ENCODE assay signal across 14 cellular contexts in genomic region chr12:114680498-114681148, GRCh38. TPM values are rescaled to one million over a fixed set of nuclear protein-coding genes. Genes with fewer than 3 reads are reported as not detected.
A peak's percentile ranks its signal among the peaks of the same experiment; 100 is the strongest.
DNase-seq lines count a peak whose midpoint lies in the region; ATAC-seq, FAIRE-seq and TF ChIP-seq lines count a peak whose summit lies in the region.
"Had no signal": no experiment of that assay in that cellular context is flagged by ENCODE, and none has a peak within 500 bp of the region (broad histone marks: within the 10 kb centered on the region; RNA-seq: fewer than 3 reads in every experiment).

No MANE protein-coding gene starts in this region.

- H3K79me2 ChIP-seq in HCT116 (ENCODE audit: insufficient read depth, low read length) (peaks cover 16% of the 10 kb centered on the region), HepG2 (ENCODE audit: insufficient read depth, low read length) (peaks cover 90% of the 10 kb centered on the region), smooth muscle cell (ENCODE audit: low read depth) (peaks cover 88% of the 10 kb centered on the region), MM.1S (ENCODE audit: low read length) (no peaks in the 10 kb centered on the region)

- H2AFZ ChIP-seq in HCT116 (ENCODE audit: low read depth, low read length, poor library complexity, severe bottlenecking) (no peak overlapping the region), HepG2 (ENCODE audit: low read length) (no peak overlapping the region), smooth muscle cell (ENCODE audit: low read depth) (no peak overlapping the region), MM.1S (ENCODE audit: low read length) (no peak overlapping the region)

- H3F3A ChIP-seq in smooth muscle cell (ENCODE audit: low read depth) = peaks cover 51% of the 10 kb centered on the region
- no peaks in the 10 kb centered on the region for H3F3A ChIP-seq in MM.1S (ENCODE audit: insufficient read depth, low read length)

- H3K9me3 ChIP-seq in HCT116 (ENCODE audit: control insufficient read depth in 1 of 2, insufficient read depth in 1 of 2, low read depth in 1 of 2, low read length in 2 of 2) (no peaks in the 10 kb centered on the region), HepG2 (ENCODE audit: low read length) (no peaks in the 10 kb centered on the region), smooth muscle cell (replicated peaks; ENCODE audit: low read depth) (no peaks in the 10 kb centered on the region), MM.1S (replicated peaks; ENCODE audit: insufficient read depth, low read length) (no peaks in the 10 kb centered on the region)
- H3K9me3 ChIP-seq: thoracic aorta had no signal

- FAIRE-seq in HepG2 (lab: Jason Lieb, UNC) = no peak

- no peak for TF ChIP-seq CTCF in HCT116 (IDR thresholded peaks at IDR 0.05 in 2 of 3, conservative IDR thresholded peaks at IDR 0.05 in 1 of 3; ENCODE audit: borderline replicate concordance in 1 of 3, insufficient read depth in 1 of 3, low read depth in 2 of 3, low read length in 2 of 3)
- TF ChIP-seq CTCF in MCF 10A (IDR thresholded peaks at IDR 0.05; ENCODE audit: unreplicated experiment) = no peak
- TF ChIP-seq CTCF in HepG2 (CRISPR knock-in tag; IDR thresholded peaks at IDR 0.05) = no peak
- TF ChIP-seq CTCF in smooth muscle cell (IDR thresholded peaks at IDR 0.05; ENCODE audit: borderline replicate concordance, insufficient read depth, poor library complexity, severe bottlenecking) = no peak
- no peak for TF ChIP-seq CTCF in MM.1S (IDR thresholded peaks at IDR 0.05; ENCODE audit: low read length)

- TF ChIP-seq RAD21 in HCT116 (IDR thresholded peaks at IDR 0.05; ENCODE audit: low read depth) (no peak), HepG2 (CRISPR knock-in tag; IDR thresholded peaks at IDR 0.05) (no peak)

- DNase-seq in HCT116 (ENCODE audit: low read depth, low spot score) = no peak
- no peak for DNase-seq in MCF 10A (ENCODE audit: unreplicated experiment)
- no peak for DNase-seq in HepG2 (ENCODE audit: low spot score)
- DNase-seq in smooth muscle cell (lab: John Stamatoyannopoulos, UW; ENCODE audit: unreplicated experiment) = no peak
- DNase-seq in nucleus accumbens (lab: John Stamatoyannopoulos, UW) = no peak
- DNase-seq in T-cell = no peak
- DNase-seq in MM.1S = no peak
- DNase-seq: foreskin melanocyte; Kasumi-1; NCI-H526; stimulated activated CD4-positive, alpha-beta T cell treated with anti-CD3 and anti-CD28 coated beads, Interleukin-2, amount 100 ng/mL, for 24 hours; SW 1271 had no signal

- H3K27me3 ChIP-seq in HCT116 (ENCODE audit: insufficient read depth, low read length) = no peaks in the 10 kb centered on the region
- H3K27me3 ChIP-seq in HepG2 (ENCODE audit: control insufficient read depth in 1 of 2, insufficient read depth in 2 of 2, low read length in 2 of 2) = no peaks in the 10 kb centered on the region; a peak in 1 of 5 replicates
- no peaks in the 10 kb centered on the region for H3K27me3 ChIP-seq in smooth muscle cell (ENCODE audit: low read depth)
- no peaks in the 10 kb centered on the region for H3K27me3 ChIP-seq in MM.1S (replicated peaks; ENCODE audit: insufficient read depth, low read length)

- H3K27ac ChIP-seq in HCT116 (ENCODE audit: low read depth, low read length) = no peak overlapping the region
- peak overlapping the region; percentile 96 for H3K27ac ChIP-seq in HepG2 (ENCODE audit: extremely low read length, insufficient read depth, low read length)
- peak overlapping the region; percentile 99 for H3K27ac ChIP-seq in smooth muscle cell (ENCODE audit: low read depth)
- no peak overlapping the region for H3K27ac ChIP-seq in MM.1S (ENCODE audit: low read length)
- H3K27ac ChIP-seq: thoracic aorta had no signal

- H3K36me3 ChIP-seq in HCT116 (ENCODE audit: control insufficient read depth in 1 of 2, insufficient read depth in 2 of 2, low read length in 2 of 2) (peaks cover 3 to 4% of the 10 kb centered on the region in 2 experiments; a peak in 1 of 4 replicates), HepG2 (replicated peaks in 1 of 2; ENCODE audit: control insufficient read depth in 1 of 2, insufficient read depth in 2 of 2, low read length in 2 of 2) (peaks cover 12 to 46% of the 10 kb centered on the region in 2 experiments), smooth muscle cell (ENCODE audit: low read depth) (no peaks in the 10 kb centered on the region), MM.1S (replicated peaks; ENCODE audit: insufficient read depth, low read length) (no peaks in the 10 kb centered on the region)
- H3K36me3 ChIP-seq: thoracic aorta had no signal

- H3K9me2 ChIP-seq in HCT116 (ENCODE audit: insufficient read depth) = no peaks in the 10 kb centered on the region
- no peaks in the 10 kb centered on the region for H3K9me2 ChIP-seq in MM.1S (replicated peaks; ENCODE audit: insufficient read depth, low read length)

- 1% methylated on average over 12 of the region's 12 CpGs for WGBS in HepG2 (ENCODE audit: low lambda C conversion rate)
- WGBS in smooth muscle cell (ENCODE audit: low lambda C conversion rate) = 1% methylated on average over 12 of the region's 12 CpGs

- H3K4me3 Mint-ChIP-seq in MCF 10A (ENCODE audit: unreplicated experiment) (peak overlapping the region; percentile 97), T-cell (no peak overlapping the region)
- no peak overlapping the region for H3K4me3 Mint-ChIP-seq in stimulated activated memory B cell treated with anti-CD40 and anti-IgM and Interleukin-4, amounts not matched to agents 10 μg/mL and 1 μg/mL and 100 μg/mL, for 72 hours

- H3K4me1 Mint-ChIP-seq in MCF 10A (ENCODE audit: insufficient read depth, unreplicated experiment) (peaks cover 12% of the 10 kb centered on the region), T-cell (peaks cover 28 to 32% (median 32%) of the 10 kb centered on the region in 3 donors)
- peaks cover 16% of the 10 kb centered on the region for H3K4me1 Mint-ChIP-seq in stimulated activated memory B cell treated with anti-CD40 and anti-IgM and Interleukin-4, amounts not matched to agents 10 μg/mL and 1 μg/mL and 100 μg/mL, for 72 hours

- no peak overlapping the region for H3K4me3 ChIP-seq in HCT116 (replicated peaks in 1 of 2; ENCODE audit: low read depth in 1 of 2, low read length in 2 of 2)
- H3K4me3 ChIP-seq in HepG2 (replicated peaks in 1 of 3; ENCODE audit: insufficient read depth in 1 of 3, low read depth in 2 of 3, low read length in 3 of 3) = peak overlapping the region; percentile 81 to 97 (median 97)
- peak overlapping the region; percentile 88 for H3K4me3 ChIP-seq in smooth muscle cell
- H3K4me3 ChIP-seq in MM.1S (ENCODE audit: low read length) = no peak overlapping the region

- H3K4me1 ChIP-seq in HCT116 (ENCODE audit: control insufficient read depth in 1 of 2, insufficient read depth in 2 of 2, low read length in 2 of 2) (peaks cover 6 to 23% of the 10 kb centered on the region in 2 experiments), HepG2 (ENCODE audit: insufficient read depth, low read length) (peaks cover 54% of the 10 kb centered on the region), smooth muscle cell (ENCODE audit: low read depth) (peaks cover 30% of the 10 kb centered on the region), MM.1S (ENCODE audit: low read length) (no peaks in the 10 kb centered on the region)

- intact Hi-C loops in HCT116 (cut with micrococcal nuclease) = loop anchor here (5.0 to 10.0 kb wide), 4 partner anchors 254 to 1092 kb away; no protein-coding TSS in a partner anchor
- intact Hi-C loops in MCF 10A (cut with micrococcal nuclease) = loop anchor here (5.0 to 10.0 kb wide), 2 partner anchors 414 to 777 kb away; no protein-coding TSS in a partner anchor
- intact Hi-C loops in HepG2 (cut with micrococcal nuclease; ENCODE audit: unreplicated experiment) = loop anchor here (5.0 kb wide), 1 partner anchor 132 kb away; no protein-coding TSS in a partner anchor

- H3K36me3 Mint-ChIP-seq in MCF 10A (ENCODE audit: insufficient read depth, unreplicated experiment) (peaks cover 25% of the 10 kb centered on the region), T-cell (no peaks in the 10 kb centered on the region)
- H3K36me3 Mint-ChIP-seq in stimulated activated memory B cell treated with anti-CD40 and anti-IgM and Interleukin-4, amounts not matched to agents 10 μg/mL and 1 μg/mL and 100 μg/mL, for 72 hours = no peaks in the 10 kb centered on the region

- ATAC-seq in HCT116 (no peak), HepG2 (no peak), T-cell (replicated peaks in 1 of 4) (no peak)
- no peak for ATAC-seq in stimulated activated memory B cell treated with anti-CD40 and anti-IgM and Interleukin-4, amounts not matched to agents 10 μg/mL and 1 μg/mL and 100 μg/mL, for 72 hours

- POLR2A ChIA-PET in HCT116 (lab: Charles Lee) = no interaction called here
- POLR2A ChIA-PET in MCF 10A (lab: Yijun Ruan, JAX) = interaction anchor here (0.6 to 6.2 kb wide), 6 partner anchors 10 to 1067 kb away, joined by 3 to 54 read pairs (median 4); no protein-coding TSS in a partner anchor
- POLR2A ChIA-PET in HepG2 (lab: Yijun Ruan, JAX) = interaction anchor here (1.0 to 2.0 kb wide), 3 partner anchors 24 to 119 kb away, joined by 3 to 5 read pairs (median 3); no protein-coding TSS in a partner anchor
- POLR2A ChIA-PET in T-cell (lab: Charles Lee) = interaction anchor here in 1 of 2 donors (0.7 kb wide), 1 partner anchor 14 kb away, joined by 4 read pairs; no protein-coding TSS in a partner anchor

- no peaks in the 10 kb centered on the region for H3K9me3 Mint-ChIP-seq in MCF 10A (ENCODE audit: unreplicated experiment)
- H3K9me3 Mint-ChIP-seq in T-cell = no peaks in the 10 kb centered on the region
- H3K9me3 Mint-ChIP-seq in stimulated activated memory B cell treated with anti-CD40 and anti-IgM and Interleukin-4, amounts not matched to agents 10 μg/mL and 1 μg/mL and 100 μg/mL, for 72 hours = no peaks in the 10 kb centered on the region

- RAD21 ChIA-PET in HCT116 (lab: Charles Lee; ENCODE audit: low non-redundant PET in 1 of 2, low total read pairs in 2 of 2, uncharacterized antibody in 2 of 2, unreplicated experiment in 2 of 2) = no interaction called here

- H4K20me1 ChIP-seq in HCT116 (ENCODE audit: insufficient read depth) (no peaks in the 10 kb centered on the region), HepG2 (ENCODE audit: insufficient read depth, low read length) (peaks cover 30% of the 10 kb centered on the region), smooth muscle cell (ENCODE audit: low read depth) (peaks cover 68% of the 10 kb centered on the region), MM.1S (ENCODE audit: insufficient read depth, low read length) (no peaks in the 10 kb centered on the region)

- H3K9ac ChIP-seq in HCT116 (ENCODE audit: low read length) (no peak overlapping the region), HepG2 (ENCODE audit: insufficient read depth, low read depth, low read length) (peak overlapping the region; percentile 96), smooth muscle cell (ENCODE audit: low read depth) (peak overlapping the region; percentile 89), MM.1S (ENCODE audit: low read length) (no peak overlapping the region)

- no peak for TF ChIP-seq EP300 in HepG2 (IDR thresholded peaks at IDR 0.05; ENCODE audit: low read depth in 2 of 2, low read length in 2 of 2)
- TF ChIP-seq EP300 in HepG2 (CRISPR knock-in tag; IDR thresholded peaks at IDR 0.05; ENCODE audit: borderline replicate concordance) = no peak

- H3K27me3 Mint-ChIP-seq in MCF 10A (ENCODE audit: insufficient read depth, unreplicated experiment) (no peaks in the 10 kb centered on the region), T-cell (peaks cover 76 to 89% of the 10 kb centered on the region in 2 donors)
- peaks cover 69% of the 10 kb centered on the region for H3K27me3 Mint-ChIP-seq in stimulated activated memory B cell treated with anti-CD40 and anti-IgM and Interleukin-4, amounts not matched to agents 10 μg/mL and 1 μg/mL and 100 μg/mL, for 72 hours

- BruUV-seq in HCT116 (replicated peaks; lab: Mats Ljungman, UMichigan) (TSS peak; percentile 1), MCF 10A (replicated peaks; lab: Mats Ljungman, UMichigan) (no TSS peak), HepG2 (replicated peaks; lab: Mats Ljungman, UMichigan) (no TSS peak)

- in situ Hi-C loops in HepG2 (cut with HindIII; ENCODE audit: extremely low pct_ligation_motif_present, low pct_unique_long_range_greater_than_20kb) = no loop called here

- H3K27ac Mint-ChIP-seq in MCF 10A (ENCODE audit: low read depth, unreplicated experiment) (peak overlapping the region; percentile 86), T-cell (no peak overlapping the region)
- H3K27ac Mint-ChIP-seq in stimulated activated memory B cell treated with anti-CD40 and anti-IgM and Interleukin-4, amounts not matched to agents 10 μg/mL and 1 μg/mL and 100 μg/mL, for 72 hours = no peak overlapping the region

- H3K4me2 ChIP-seq in HCT116 (ENCODE audit: low read length) (no peak overlapping the region), HepG2 (ENCODE audit: low read depth, low read length) (peak overlapping the region; percentile 86), smooth muscle cell (peak overlapping the region; percentile 89), MM.1S (ENCODE audit: low read depth, low read length) (no peak overlapping the region)

- CTCF ChIA-PET in HCT116 (lab: Charles Lee) (interaction anchor here (0.6 kb wide), 1 partner anchor 179 kb away, joined by 3 read pairs; no protein-coding TSS in a partner anchor), MCF 10A (lab: Yijun Ruan, JAX) (interaction anchor here (0.6 to 0.8 kb wide), 4 partner anchors 806 to 1271 kb away, joined by 3 to 6 read pairs (median 4); no protein-coding TSS in a partner anchor), HepG2 (lab: Yijun Ruan, JAX; ENCODE audit: low intra/inter-chr PET ratio, low total read pairs) (no interaction called here), T-cell (lab: Charles Lee) (no interaction called here)

- no peak for TF ChIP-seq POLR2A in HCT116 (IDR thresholded peaks at IDR 0.05; ENCODE audit: borderline replicate concordance, extremely low read depth, insufficient read depth, insufficient read length)
- no peak for TF ChIP-seq POLR2A in HepG2 (IDR thresholded peaks at IDR 0.05; ENCODE audit: insufficient read depth in 1 of 2, low read depth in 2 of 2, low read length in 2 of 2)

RNA-seq across cellular contexts. Expression of gene TBX3, which starts 3.4 kb away (rescaled TPM):
- 12.8 TPM for total RNA-seq in HCT116 (2021; ENCODE audit: unreplicated experiment)
- 2.1 TPM in 2 replicates for polyA plus RNA-seq in HCT116 (2012)
- total RNA-seq in MCF 10A (2022) = 6.6 and 8.0 TPM in 2 replicates
- 17.2 and 27.1 TPM in 2 replicates for total RNA-seq in HepG2 (2016; rRNA removed; fragmentation: Illumina TruSeq; extraction: Trizol)
- total RNA-seq in HepG2 (2016; cell fraction: cytosol; rRNA removed; fragmentation: Illumina TruSeq; extraction: Trizol; ENCODE audit: low read depth) = 3.5 and 4.1 TPM in 2 replicates
- total RNA-seq in HepG2 (2016; cell fraction: insoluble cytoplasmic fraction; rRNA removed; fragmentation: Illumina TruSeq; extraction: Trizol) = 13.7 and 27.3 TPM in 2 replicates
- 9.0 and 9.4 TPM in 2 replicates for total RNA-seq in HepG2 (2016; cell fraction: membrane; rRNA removed; fragmentation: Illumina TruSeq; extraction: Trizol)
- 39.2 and 46.8 TPM in 2 replicates for total RNA-seq in HepG2 (2016; cell fraction: nucleus; rRNA removed; fragmentation: Illumina TruSeq; extraction: Trizol)
- 38.1 and 42.4 TPM in 2 replicates for polyA plus RNA-seq in HepG2 (2011; rRNA removed)
- polyA plus RNA-seq in HepG2 (2011; cell fraction: cytosol; rRNA removed) = 12.5 and 15.0 TPM in 2 replicates
- polyA plus RNA-seq in HepG2 (2011; cell fraction: nucleus; rRNA removed) = 179 and 200 TPM in 2 replicates
- 34.8 and 37.9 TPM in 2 replicates for polyA plus RNA-seq in HepG2 (2012)
- 1.0 and 1.1 TPM in 2 replicates for polyA plus RNA-seq in HepG2 (2016; cell fraction: cytosol; fragmentation: Illumina TruSeq; extraction: Trizol; ENCODE audit: low read depth)
- 16.8 and 21.4 TPM in 2 replicates for polyA plus RNA-seq in HepG2 (2016; cell fraction: insoluble cytoplasmic fraction; fragmentation: Illumina TruSeq; extraction: Trizol; ENCODE audit: low read depth)
- 3.9 and 4.1 TPM in 2 replicates for polyA plus RNA-seq in HepG2 (2016; cell fraction: membrane; fragmentation: Illumina TruSeq; extraction: Trizol; ENCODE audit: low read depth)
- polyA plus RNA-seq in HepG2 (2016; cell fraction: nucleus; fragmentation: Illumina TruSeq; extraction: Trizol; ENCODE audit: insufficient read depth, low read depth) = 123 and 124 TPM in 2 replicates
- polyA minus RNA-seq in HepG2 (2011; rRNA and poly(A)+ RNA removed; ENCODE audit: low replicate concordance) = 41.2 and 72.3 TPM in 2 replicates
- 22.2 and 24.4 TPM in 2 replicates for polyA minus RNA-seq in HepG2 (2011; cell fraction: cytosol; rRNA and poly(A)+ RNA removed)
- polyA minus RNA-seq in HepG2 (2011; cell fraction: nucleus; rRNA and poly(A)+ RNA removed) = 128 and 133 TPM in 2 replicates
- 100 and 104 TPM in 2 replicates for total RNA-seq in smooth muscle cell
- 100 and 110 TPM in 2 replicates for polyA plus RNA-seq in smooth muscle cell
- total RNA-seq in T-cell = under 1 TPM in 3 of 5 donors, not detected in 2; 0.26 to 0.44 (median 0.41) TPM

Comparison
In these comparisons a context has a peak if more than half of its experiments do, and no peak if none do; other contexts are left out.
1. H3K27ac ChIP-seq: peak in HepG2 (single experiment) and smooth muscle cell (single experiment); none in HCT116 (single experiment) and MM.1S (single experiment).
2. H3K4me2 ChIP-seq: peak in HepG2 (single experiment) and smooth muscle cell (single experiment); none in HCT116 (single experiment) and MM.1S (single experiment).
3. H3K4me3 ChIP-seq: peak in HepG2 (3 of 3) and smooth muscle cell (single experiment); none in HCT116 (0 of 2) and MM.1S (single experiment).
4. H3K9ac ChIP-seq: peak in HepG2 (single experiment) and smooth muscle cell (single experiment); none in HCT116 (single experiment) and MM.1S (single experiment).
5. CTCF ChIA-PET loops: an anchor here in HCT116 (0.6 kb wide) and MCF 10A (0.6 to 0.8 kb wide); none called in HepG2 and T-cell.